ENCODE assay signal across 8 cellular contexts in the genomic region with DNA sequence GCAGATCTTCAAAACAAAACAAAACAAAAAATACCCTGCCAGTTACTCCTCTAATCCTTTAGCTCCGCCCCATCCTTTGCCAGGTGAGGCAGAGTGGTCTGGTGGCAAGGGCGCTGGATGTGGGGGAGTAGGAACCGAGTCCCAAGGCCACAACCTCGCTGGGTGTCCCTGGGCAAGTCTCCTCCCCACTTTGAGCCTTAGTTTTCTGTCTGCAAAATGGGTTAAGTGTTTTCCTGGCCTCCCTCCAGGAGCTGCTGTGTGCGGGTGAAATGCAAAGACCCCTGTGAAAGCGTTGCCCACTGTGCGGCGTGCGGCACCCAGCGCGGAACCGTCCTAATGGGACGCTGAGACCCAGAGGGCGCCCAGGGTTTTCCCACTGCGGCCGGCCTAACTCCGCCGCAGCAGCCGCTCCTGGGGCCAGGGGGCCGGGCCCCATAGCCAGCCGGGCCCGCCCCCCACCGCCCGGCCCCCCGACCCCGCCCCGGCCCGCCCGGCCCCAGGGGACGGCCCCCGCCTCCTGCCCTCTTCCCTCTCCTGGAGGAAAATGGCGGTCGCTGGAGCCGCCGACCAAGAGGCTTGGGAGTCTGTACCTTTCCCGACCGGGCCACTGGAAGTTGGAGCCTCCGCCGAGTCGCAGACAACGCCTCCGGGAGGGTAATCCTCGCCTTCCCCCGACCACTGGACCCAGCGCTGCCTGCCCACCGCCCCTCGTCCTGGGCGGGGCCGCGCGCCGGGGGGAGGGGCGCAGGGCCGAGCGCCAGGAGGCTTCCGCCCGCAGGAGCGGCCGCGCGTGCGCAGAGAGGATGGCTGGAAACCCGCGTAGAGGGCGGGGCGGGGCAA. TPM values are rescaled to one million over a fixed set of nuclear protein-coding genes. Genes with fewer than 3 reads are reported as not detected.
DNase-seq lines count a peak whose midpoint lies in the region; ATAC-seq lines count a peak whose summit lies in the region.

A gene with protein sequence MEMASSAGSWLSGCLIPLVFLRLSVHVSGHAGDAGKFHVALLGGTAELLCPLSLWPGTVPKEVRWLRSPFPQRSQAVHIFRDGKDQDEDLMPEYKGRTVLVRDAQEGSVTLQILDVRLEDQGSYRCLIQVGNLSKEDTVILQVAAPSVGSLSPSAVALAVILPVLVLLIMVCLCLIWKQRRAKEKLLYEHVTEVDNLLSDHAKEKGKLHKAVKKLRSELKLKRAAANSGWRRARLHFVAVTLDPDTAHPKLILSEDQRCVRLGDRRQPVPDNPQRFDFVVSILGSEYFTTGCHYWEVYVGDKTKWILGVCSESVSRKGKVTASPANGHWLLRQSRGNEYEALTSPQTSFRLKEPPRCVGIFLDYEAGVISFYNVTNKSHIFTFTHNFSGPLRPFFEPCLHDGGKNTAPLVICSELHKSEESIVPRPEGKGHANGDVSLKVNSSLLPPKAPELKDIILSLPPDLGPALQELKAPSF (plus strand): TSS at position 523 of the 840 bp plus-strand sequence. CDS start 13,327 bp downstream, outside the sequence.
A gene with protein sequence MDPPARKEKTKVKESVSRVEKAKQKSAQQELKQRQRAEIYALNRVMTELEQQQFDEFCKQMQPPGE (minus strand): TSS at position 798 of the 840 bp plus-strand sequence. CDS start 853 bp downstream, outside the sequence.

- POLR2A ChIA-PET in CD4-positive, alpha-beta memory T cell (lab: Charles Lee; ENCODE audit: partially characterized antibody): interaction anchor here (0.7 to 4.3 kb wide), 16 partner anchors 9 to 355 kb away, joined by 3 to 66 read pairs (median 4); a partner anchor contains a TSS

- no peaks in the 10 kb centered on the region for H3K9me3 Mint-ChIP-seq in CD4-positive, alpha-beta memory T cell
- H3K9me3 Mint-ChIP-seq in effector memory CD8-positive, alpha-beta T cell: no peaks in the 10 kb centered on the region

- peak within 1 kb of the TSS; percentile 87 for H3K27ac ChIP-seq in CD4-positive, alpha-beta memory T cell (ENCODE audit: low read depth, low read length)

- H3K36me3 Mint-ChIP-seq in CD4-positive, alpha-beta memory T cell: peaks cover 3 to 13% of the 10 kb centered on the region in 2 donors
- H3K36me3 Mint-ChIP-seq in effector memory CD8-positive, alpha-beta T cell (ENCODE audit: insufficient read depth): no peaks in the 10 kb centered on the region

- intact Hi-C loops in CD4-positive, alpha-beta memory T cell (cut with micrococcal nuclease): loop anchor here (1.0 to 10.0 kb wide), 7 partner anchors 29 to 482 kb away; a partner anchor contains a TSS

- H3K9me3 ChIP-seq in CD4-positive, alpha-beta memory T cell (ENCODE audit: control insufficient read depth in 1 of 2, low read length in 2 of 2): no peaks in the 10 kb centered on the region

- H3K4me1 ChIP-seq in CD4-positive, alpha-beta memory T cell (ENCODE audit: insufficient read depth, low read length): peaks cover 17% of the 10 kb centered on the region

- H3K27me3 ChIP-seq in CD4-positive, alpha-beta memory T cell (ENCODE audit: insufficient read depth, low read length): no peaks in the 10 kb centered on the region

- peak; percentile 88 to 97 (median 92) for DNase-seq in CD4-positive, alpha-beta memory T cell
- DNase-seq in HPDE6-E6E7 (ENCODE audit: extremely low spot score): peak; percentile 96
- DNase-seq in NK-92 treated with Interleukin-12 subunit alpha and Interleukin-12 subunit beta, amount 100 ng/mL, for 24 hours (lab: John Stamatoyannopoulos, UW): peak; percentile 91
- peak; percentile 89 to 91 for DNase-seq in activated CD8-positive, alpha-beta memory T cell treated with anti-CD3 and anti-CD28 coated beads for 4 hours (ENCODE audit: low read depth in 2 of 2)
- peak; percentile 87 to 91 (median 88) for DNase-seq in effector memory CD8-positive, alpha-beta T cell
- DNase-seq in mesenteric fat pad (ENCODE audit: low spot score): peak; percentile 98
- DNase-seq in stimulated activated CD8-positive, alpha-beta memory T cell treated with anti-CD3 and anti-CD28 coated beads, Interleukin-15, amount 100 ng/mL, for 1 hour (ENCODE audit: low read depth): peak; percentile 87

- H3K27me3 Mint-ChIP-seq in CD4-positive, alpha-beta memory T cell: no peaks in the 10 kb centered on the region
- no peaks in the 10 kb centered on the region for H3K27me3 Mint-ChIP-seq in effector memory CD8-positive, alpha-beta T cell

- peaks cover 19 to 32% (median 27%) of the 10 kb centered on the region in 4 donors for H3K4me1 Mint-ChIP-seq in CD4-positive, alpha-beta memory T cell
- H3K4me1 Mint-ChIP-seq in effector memory CD8-positive, alpha-beta T cell (ENCODE audit: low read depth in 2 of 2): peaks cover 12 to 24% of the 10 kb centered on the region in 2 donors

- peak within 1 kb of the TSS; percentile 86 to 96 (median 94) for H3K27ac Mint-ChIP-seq in CD4-positive, alpha-beta memory T cell
- H3K27ac Mint-ChIP-seq in effector memory CD8-positive, alpha-beta T cell: peak within 1 kb of the TSS; percentile 74 to 89

- CTCF ChIA-PET in CD4-positive, alpha-beta memory T cell (lab: Charles Lee; ENCODE audit: partially characterized antibody): interaction anchor here (0.9 to 2.6 kb wide), 4 partner anchors 29 to 50 kb away, joined by 3 to 18 read pairs (median 6); a partner anchor contains a TSS

- H3K4me3 Mint-ChIP-seq in CD4-positive, alpha-beta memory T cell: peak within 1 kb of the TSS; percentile 82 to 93 (median 86)
- peak within 1 kb of the TSS; percentile 76 to 87 for H3K4me3 Mint-ChIP-seq in effector memory CD8-positive, alpha-beta T cell

- H3K36me3 ChIP-seq in CD4-positive, alpha-beta memory T cell (ENCODE audit: insufficient read depth, low read length): no peaks in the 10 kb centered on the region

- ATAC-seq in GM19467 (IDR thresholded peaks at IDR 0.05; ENCODE audit: unreplicated experiment): peak; percentile 75
- peak; percentile 84 for ATAC-seq in effector memory CD8-positive, alpha-beta T cell (replicated peaks)

- peak within 1 kb of the TSS; percentile 43 to 74 for H3K4me3 ChIP-seq in CD4-positive, alpha-beta memory T cell (ENCODE audit: low read length in 2 of 2)

RNA-seq across cellular contexts. Expression of the first gene that starts in this region (rescaled TPM):
- 1 to 10 TPM; 6.5 to 8.6 TPM for total RNA-seq in CD4-positive, alpha-beta memory T cell
- polyA plus RNA-seq in CD4-positive, alpha-beta memory T cell: 1 to 10 TPM; 2.0 to 4.1 TPM
- total RNA-seq in mesenteric fat pad: 7.3 TPM

RNA-seq across cellular contexts. Expression of the second gene that starts in this region (rescaled TPM):
- total RNA-seq in CD4-positive, alpha-beta memory T cell: 10 to 100 TPM; 20.4 to 23.5 TPM
- polyA plus RNA-seq in CD4-positive, alpha-beta memory T cell: 10 to 100 TPM; 38.6 to 48.0 TPM
- total RNA-seq in mesenteric fat pad: 19.1 TPM

Comparison
In these comparisons a context has a peak if more than half of its experiments do, and no peak if none do; other contexts are left out.
1. Peak in every context shown above with its lines: DNase-seq, ATAC-seq, H3K4me3 ChIP-seq and H3K27ac ChIP-seq.